In the genomic region with DNA sequence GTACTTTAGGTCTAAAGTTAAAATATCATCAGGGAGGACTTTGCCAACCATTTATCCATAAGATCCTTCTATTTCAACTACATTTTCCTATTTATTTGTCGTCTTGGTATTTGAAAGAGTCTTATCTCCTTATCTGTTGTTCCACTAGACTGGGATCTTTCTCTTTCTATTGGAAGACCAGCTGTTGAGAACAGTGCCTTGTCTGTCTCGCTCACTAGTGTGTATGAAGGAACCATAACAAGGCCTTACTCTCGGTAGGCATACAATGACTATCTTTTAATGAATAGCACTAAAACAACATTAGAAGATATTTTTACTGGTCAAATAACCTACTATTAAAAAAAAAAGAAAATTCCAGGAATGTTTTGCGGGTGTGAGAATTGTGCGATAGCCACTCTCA, we compare ENCODE assay signal across 21 cellular contexts.
"Had no signal": no experiment of that assay in that cellular context is flagged by ENCODE, and none has a peak within 500 bp of the region (broad histone marks: within the 10 kb centered on the region; RNA-seq: fewer than 3 reads in every experiment).

No MANE protein-coding gene starts in this region.

- ATAC-seq: activated CD8-positive, alpha-beta T cell treated with anti-CD3 and anti-CD28 coated beads, Interleukin-2, amount 10 ng/mL, durations not matched to agents 7 days and 5 days; natural killer cell treated with Interleukin-12 subunit alpha and Interleukin-12 subunit beta and Interleukin-15 and Interleukin-18, amount 100 ng/mL, for 72 hours had no signal

- H3K79me2 ChIP-seq: hepatocyte had no signal

- H3K4me2 ChIP-seq: hepatocyte had no signal

- H3K4me1 Mint-ChIP-seq: activated CD4-positive, alpha-beta T cell treated with anti-CD3 and anti-CD28 coated beads, Interleukin-2, amount 10 ng/mL, durations not matched to agents 24 days and 14 days; activated naive CD8-positive, alpha-beta T cell treated with anti-CD3 and anti-CD28 coated beads for 36 hours; memory B cell had no signal

- H3K4me3 Mint-ChIP-seq: activated CD4-positive, alpha-beta T cell treated with anti-CD3 and anti-CD28 coated beads, Interleukin-2, amount 10 ng/mL, durations not matched to agents 24 days and 14 days; activated CD8-positive, alpha-beta T cell treated with anti-CD3 and anti-CD28 coated beads, Interleukin-2, amount 10 ng/mL, durations not matched to agents 7 days and 5 days; activated naive CD8-positive, alpha-beta T cell treated with anti-CD3 and anti-CD28 coated beads for 36 hours; dendritic cell treated with granulocyte-macrophage colony-stimulating factor and Interleukin-4, amounts not matched to agents 40 ng/mL and 50 ng/mL, for 4 days; memory B cell; natural killer cell treated with Interleukin-12 subunit alpha and Interleukin-12 subunit beta and Interleukin-15 and Interleukin-18, amount 100 ng/mL, for 72 hours; T-helper 2 cell treated with Interferon-gamma antibody and Interleukin-4, amounts not matched to agents 5 μg/mL and 100 μg/mL, for 36 hours had no signal

- H3K36me3 ChIP-seq: brain microvascular endothelial cell, left ventricle myocardium inferior, sigmoid colon, stomach had no signal

- DNase-seq: activated CD4-positive, alpha-beta T cell treated with anti-CD3 and anti-CD28 coated beads, Interleukin-2, amount 10 ng/mL, durations not matched to agents 24 days and 14 days; activated CD4-positive, CD25-positive, alpha-beta regulatory T cell; activated CD8-positive, alpha-beta memory T cell treated with anti-CD3 and anti-CD28 coated beads, Interleukin-2, amount 50 U/mL, for 4 hours; activated CD8-positive, alpha-beta T cell treated with anti-CD3 and anti-CD28 coated beads, Interleukin-2, amount 10 ng/mL, durations not matched to agents 7 days and 5 days; activated gamma-delta T cell treated with Interleukin-2 at 50 U/mL for 16 hours; activated naive CD8-positive, alpha-beta T cell treated with anti-CD3 and anti-CD28 coated beads for 36 hours; activated T-cell treated with anti-CD3 and anti-CD28 coated beads, Interleukin-2, amount 50 U/mL, for 48 hours; brain microvascular endothelial cell; cerebellar nuclear complex; left ventricle myocardium inferior; sigmoid colon; stimulated activated CD4-positive, alpha-beta T cell treated with anti-CD3 and anti-CD28 coated beads, Interleukin-12 subunit alpha, Interleukin-12 subunit beta, amount 100 ng/mL, for 4 hours; stimulated activated CD4-positive, alpha-beta T cell treated with anti-CD3 and anti-CD28 coated beads, Interleukin-2, amount 100 ng/mL, for 24 hours; stomach had no signal

- FAIRE-seq: keratinocyte, urothelium cell line had no signal

- H3K4me3 ChIP-seq: hepatocyte, left ventricle myocardium inferior, sigmoid colon, stomach had no signal

- H3K4me1 ChIP-seq: left ventricle myocardium inferior, sigmoid colon, stomach had no signal

- H3K36me3 Mint-ChIP-seq: activated naive CD8-positive, alpha-beta T cell treated with anti-CD3 and anti-CD28 coated beads for 36 hours; memory B cell; natural killer cell treated with Interleukin-12 subunit alpha and Interleukin-12 subunit beta and Interleukin-15 and Interleukin-18, amount 100 ng/mL, for 72 hours had no signal

- H3K27me3 ChIP-seq: brain microvascular endothelial cell, hepatocyte, sigmoid colon, stomach had no signal

- H3K9me3 Mint-ChIP-seq: activated CD4-positive, alpha-beta T cell treated with anti-CD3 and anti-CD28 coated beads, Interleukin-2, amount 10 ng/mL, durations not matched to agents 24 days and 14 days; dendritic cell treated with granulocyte-macrophage colony-stimulating factor and Interleukin-4, amounts not matched to agents 40 ng/mL and 50 ng/mL, for 4 days; natural killer cell treated with Interleukin-12 subunit alpha and Interleukin-12 subunit beta and Interleukin-15 and Interleukin-18, amount 100 ng/mL, for 72 hours; T-helper 2 cell treated with Interferon-gamma antibody and Interleukin-4, amounts not matched to agents 5 μg/mL and 100 μg/mL, for 36 hours had no signal

- H3K27ac ChIP-seq: brain microvascular endothelial cell, hepatocyte, left ventricle myocardium inferior, sigmoid colon, stomach had no signal

- H3K9me3 ChIP-seq: left ventricle myocardium inferior, sigmoid colon, stomach had no signal

- H3K27me3 Mint-ChIP-seq: activated CD4-positive, alpha-beta T cell treated with anti-CD3 and anti-CD28 coated beads, Interleukin-2, amount 10 ng/mL, durations not matched to agents 24 days and 14 days; activated naive CD8-positive, alpha-beta T cell treated with anti-CD3 and anti-CD28 coated beads for 36 hours; dendritic cell treated with granulocyte-macrophage colony-stimulating factor and Interleukin-4, amounts not matched to agents 40 ng/mL and 50 ng/mL, for 4 days; memory B cell; natural killer cell treated with Interleukin-12 subunit alpha and Interleukin-12 subunit beta and Interleukin-15 and Interleukin-18, amount 100 ng/mL, for 72 hours had no signal

- H3K27ac Mint-ChIP-seq: activated CD4-positive, alpha-beta T cell treated with anti-CD3 and anti-CD28 coated beads, Interleukin-2, amount 10 ng/mL, durations not matched to agents 24 days and 14 days; activated CD8-positive, alpha-beta T cell treated with anti-CD3 and anti-CD28 coated beads, Interleukin-2, amount 10 ng/mL, durations not matched to agents 7 days and 5 days; activated naive CD8-positive, alpha-beta T cell treated with anti-CD3 and anti-CD28 coated beads for 36 hours; dendritic cell treated with granulocyte-macrophage colony-stimulating factor and Interleukin-4, amounts not matched to agents 40 ng/mL and 50 ng/mL, for 4 days; memory B cell; natural killer cell treated with Interleukin-12 subunit alpha and Interleukin-12 subunit beta and Interleukin-15 and Interleukin-18, amount 100 ng/mL, for 72 hours; T-helper 2 cell treated with Interferon-gamma antibody and Interleukin-4, amounts not matched to agents 5 μg/mL and 100 μg/mL, for 36 hours had no signal
